1 cellular context compared by ENCODE assay signal in genomic region chr2:27322766-27323591, GRCh38.
A peak's percentile ranks its signal among the peaks of the same experiment; 100 is the strongest.
TF ChIP-seq lines count a peak whose summit lies in the region.

A gene with protein sequence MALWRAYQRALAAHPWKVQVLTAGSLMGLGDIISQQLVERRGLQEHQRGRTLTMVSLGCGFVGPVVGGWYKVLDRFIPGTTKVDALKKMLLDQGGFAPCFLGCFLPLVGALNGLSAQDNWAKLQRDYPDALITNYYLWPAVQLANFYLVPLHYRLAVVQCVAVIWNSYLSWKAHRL (minus strand): TSS chr2:27323097. CDS start chr2:27322517, 580 bp downstream.

TF ChIP-seq in HepG2, 621 proteins besides CTCF, POLR2A, EP300 and RAD21 (continued from another document and continues in another):
- TF ChIP-seq, protein P1, sequence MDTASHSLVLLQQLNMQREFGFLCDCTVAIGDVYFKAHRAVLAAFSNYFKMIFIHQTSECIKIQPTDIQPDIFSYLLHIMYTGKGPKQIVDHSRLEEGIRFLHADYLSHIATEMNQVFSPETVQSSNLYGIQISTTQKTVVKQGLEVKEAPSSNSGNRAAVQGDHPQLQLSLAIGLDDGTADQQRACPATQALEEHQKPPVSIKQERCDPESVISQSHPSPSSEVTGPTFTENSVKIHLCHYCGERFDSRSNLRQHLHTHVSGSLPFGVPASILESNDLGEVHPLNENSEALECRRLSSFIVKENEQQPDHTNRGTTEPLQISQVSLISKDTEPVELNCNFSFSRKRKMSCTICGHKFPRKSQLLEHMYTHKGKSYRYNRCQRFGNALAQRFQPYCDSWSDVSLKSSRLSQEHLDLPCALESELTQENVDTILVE (CRISPR knock-in tag; IDR thresholded peaks at IDR 0.05), result peak; percentile 84; the same call in 1 of the 2 replicates
- TF ChIP-seq YEATS4 (CRISPR knock-in tag; IDR thresholded peaks at IDR 0.05; ENCODE audit: borderline replicate concordance), result peak; percentile 95
- no peak for TF ChIP-seq PCBP2 (optimal IDR thresholded peaks at IDR 0.05; ENCODE audit: low read depth, low read length, poor library complexity, severe bottlenecking)
- TF ChIP-seq, protein P2, sequence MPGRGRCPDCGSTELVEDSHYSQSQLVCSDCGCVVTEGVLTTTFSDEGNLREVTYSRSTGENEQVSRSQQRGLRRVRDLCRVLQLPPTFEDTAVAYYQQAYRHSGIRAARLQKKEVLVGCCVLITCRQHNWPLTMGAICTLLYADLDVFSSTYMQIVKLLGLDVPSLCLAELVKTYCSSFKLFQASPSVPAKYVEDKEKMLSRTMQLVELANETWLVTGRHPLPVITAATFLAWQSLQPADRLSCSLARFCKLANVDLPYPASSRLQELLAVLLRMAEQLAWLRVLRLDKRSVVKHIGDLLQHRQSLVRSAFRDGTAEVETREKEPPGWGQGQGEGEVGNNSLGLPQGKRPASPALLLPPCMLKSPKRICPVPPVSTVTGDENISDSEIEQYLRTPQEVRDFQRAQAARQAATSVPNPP (CRISPR knock-in tag; IDR thresholded peaks at IDR 0.05), result peak; percentile 95
- 0 out of 2 replicates have a peak, but pooled peaks have one; percentile 56 for TF ChIP-seq HOMEZ (CRISPR knock-in tag; IDR thresholded peaks at IDR 0.05; ENCODE audit: low read depth)
- TF ChIP-seq ZNF850 (CRISPR knock-in tag; conservative IDR thresholded peaks at IDR 0.05), result no peak
- TF ChIP-seq ZNF263 (CRISPR knock-in tag; IDR thresholded peaks at IDR 0.05), result peak; percentile 55; the same call in 1 of the 2 replicates
- peak; percentile 56; the same call in 1 of the 2 replicates for TF ChIP-seq ZNF782 (CRISPR knock-in tag; IDR thresholded peaks at IDR 0.05; ENCODE audit: borderline replicate concordance)
- peak; percentile 44; the same call in 1 of the 2 replicates for TF ChIP-seq MAZ (IDR thresholded peaks at IDR 0.05; ENCODE audit: borderline replicate concordance, low read depth, low read length)
- peak; percentile 79 for TF ChIP-seq MAZ (CRISPR knock-in tag; IDR thresholded peaks at IDR 0.05; ENCODE audit: low read depth)
- peak; percentile 65 for TF ChIP-seq ZKSCAN8 (CRISPR knock-in tag; IDR thresholded peaks at IDR 0.05; ENCODE audit: borderline replicate concordance)
- no peak for TF ChIP-seq ATM (IDR thresholded peaks at IDR 0.05; ENCODE audit: borderline replicate concordance)
- no peak; the same call in 1 of the 2 replicates for TF ChIP-seq IRF9 (CRISPR knock-in tag; IDR thresholded peaks at IDR 0.05; ENCODE audit: borderline replicate concordance)
- TF ChIP-seq ZNF616 (CRISPR knock-in tag; IDR thresholded peaks at IDR 0.05; ENCODE audit: low read depth), result no peak; the same call in 1 of the 2 replicates
- no peak for TF ChIP-seq NFRKB (IDR thresholded peaks at IDR 0.05)
- TF ChIP-seq, protein P3, sequence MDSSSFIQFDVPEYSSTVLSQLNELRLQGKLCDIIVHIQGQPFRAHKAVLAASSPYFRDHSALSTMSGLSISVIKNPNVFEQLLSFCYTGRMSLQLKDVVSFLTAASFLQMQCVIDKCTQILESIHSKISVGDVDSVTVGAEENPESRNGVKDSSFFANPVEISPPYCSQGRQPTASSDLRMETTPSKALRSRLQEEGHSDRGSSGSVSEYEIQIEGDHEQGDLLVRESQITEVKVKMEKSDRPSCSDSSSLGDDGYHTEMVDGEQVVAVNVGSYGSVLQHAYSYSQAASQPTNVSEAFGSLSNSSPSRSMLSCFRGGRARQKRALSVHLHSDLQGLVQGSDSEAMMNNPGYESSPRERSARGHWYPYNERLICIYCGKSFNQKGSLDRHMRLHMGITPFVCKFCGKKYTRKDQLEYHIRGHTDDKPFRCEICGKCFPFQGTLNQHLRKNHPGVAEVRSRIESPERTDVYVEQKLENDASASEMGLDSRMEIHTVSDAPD (CRISPR knock-in tag; IDR thresholded peaks at IDR 0.05), result peak; percentile 87; the same call in 1 of the 2 replicates
- no peak; the same call in 1 of the 2 replicates for TF ChIP-seq ZNF510 (CRISPR knock-in tag; IDR thresholded peaks at IDR 0.05; ENCODE audit: low read depth)
- no peak for TF ChIP-seq NFIB (CRISPR knock-in tag; IDR thresholded peaks at IDR 0.05; ENCODE audit: borderline replicate concordance)
- TF ChIP-seq XRCC5 (optimal IDR thresholded peaks at IDR 0.05; ENCODE audit: low read length), result no peak
- TF ChIP-seq, protein P4, sequence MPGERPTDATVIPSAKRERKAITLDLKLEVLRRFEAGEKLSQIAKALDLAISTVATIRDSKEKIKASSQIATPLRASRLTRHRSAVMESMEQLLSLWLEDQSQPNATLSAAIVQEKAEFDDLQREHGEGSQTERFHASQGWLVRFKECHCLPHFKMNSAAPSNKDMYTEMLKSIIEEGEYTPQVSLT (CRISPR knock-in tag; IDR thresholded peaks at IDR 0.05; ENCODE audit: borderline replicate concordance, low read depth), result no peak
- TF ChIP-seq RBAK (CRISPR knock-in tag; IDR thresholded peaks at IDR 0.05), result no peak
- no peak for TF ChIP-seq ZNF446 (CRISPR knock-in tag; IDR thresholded peaks at IDR 0.05)
- no peak; the same call in 1 of the 2 replicates for TF ChIP-seq MTA1 (CRISPR knock-in tag; IDR thresholded peaks at IDR 0.05; ENCODE audit: borderline replicate concordance)
- TF ChIP-seq ZNF230 (CRISPR knock-in tag; IDR thresholded peaks at IDR 0.05), result 0 out of 2 replicates have a peak, but pooled peaks have one; percentile 27
- TF ChIP-seq HMGA1 (CRISPR knock-in tag; conservative IDR thresholded peaks at IDR 0.05), result no peak
- peak; percentile 45; the same call in 1 of the 2 replicates for TF ChIP-seq ZNF772 (CRISPR knock-in tag; IDR thresholded peaks at IDR 0.05)
- peak; percentile 97 for TF ChIP-seq YEATS2 (CRISPR knock-in tag; IDR thresholded peaks at IDR 0.05; ENCODE audit: borderline replicate concordance)
- TF ChIP-seq ZEB1 (IDR thresholded peaks at IDR 0.05; ENCODE audit: insufficient replicate concordance, low read depth), result no peak
- TF ChIP-seq PAF1 (CRISPR knock-in tag; IDR thresholded peaks at IDR 0.05), result peak; percentile 96
- peak; percentile 70; the same call in 1 of the 2 replicates for TF ChIP-seq PAWR (CRISPR knock-in tag; IDR thresholded peaks at IDR 0.05; ENCODE audit: borderline replicate concordance)
- TF ChIP-seq HNF4A (CRISPR knock-in tag; IDR thresholded peaks at IDR 0.05), result peak; percentile 38; the same call in 1 of the 2 replicates
- TF ChIP-seq NCOA1 (CRISPR knock-in tag; IDR thresholded peaks at IDR 0.05), result no peak; the same call in 1 of the 2 replicates
- TF ChIP-seq ZNF543 (CRISPR knock-in tag; IDR thresholded peaks at IDR 0.05), result peak; percentile 79; the same call in 1 of the 2 replicates
- TF ChIP-seq ZNF576 (CRISPR knock-in tag; IDR thresholded peaks at IDR 0.05), result peak; percentile 42; the same call in 1 of the 2 replicates
- no peak for TF ChIP-seq PRMT3 (CRISPR knock-in tag; IDR thresholded peaks at IDR 0.05; ENCODE audit: borderline replicate concordance, low read depth)
- TF ChIP-seq KDM2A (CRISPR knock-in tag; IDR thresholded peaks at IDR 0.05; ENCODE audit: borderline replicate concordance, low read depth), result peak; percentile 100
- peak; percentile 39; the same call in 1 of the 2 replicates for TF ChIP-seq GATA4 (IDR thresholded peaks at IDR 0.05; ENCODE audit: borderline replicate concordance, low read depth)
- peak; percentile 90 for TF ChIP-seq ELF3 (CRISPR knock-in tag; IDR thresholded peaks at IDR 0.05)
- TF ChIP-seq SP5 (CRISPR knock-in tag; IDR thresholded peaks at IDR 0.05; ENCODE audit: borderline replicate concordance, low read depth), result peak; percentile 66; the same call in 1 of the 2 replicates
- peak; percentile 7; the same call in 1 of the 2 replicates for TF ChIP-seq FOSL1 (CRISPR knock-in tag; IDR thresholded peaks at IDR 0.05; ENCODE audit: borderline replicate concordance)
- TF ChIP-seq PITX1 (CRISPR knock-in tag; IDR thresholded peaks at IDR 0.05), result peak; percentile 76; the same call in 1 of the 2 replicates
- TF ChIP-seq TRIM24 (CRISPR knock-in tag; IDR thresholded peaks at IDR 0.05), result no peak
- TF ChIP-seq ZNF83 (CRISPR knock-in tag; IDR thresholded peaks at IDR 0.05; ENCODE audit: borderline replicate concordance), result 0 out of 2 replicates have a peak, but pooled peaks have one; percentile 31
- TF ChIP-seq ZNF383 (CRISPR knock-in tag; IDR thresholded peaks at IDR 0.05; ENCODE audit: borderline replicate concordance), result no peak
- peak; percentile 69 for TF ChIP-seq FOXK1 (CRISPR knock-in tag; IDR thresholded peaks at IDR 0.05; ENCODE audit: borderline replicate concordance, low read depth)
- TF ChIP-seq MIER3 (CRISPR knock-in tag; IDR thresholded peaks at IDR 0.05; ENCODE audit: borderline replicate concordance), result peak; percentile 96
- TF ChIP-seq NR1H2 (CRISPR knock-in tag; IDR thresholded peaks at IDR 0.05; ENCODE audit: borderline replicate concordance, low read depth), result no peak
- TF ChIP-seq, protein P5, sequence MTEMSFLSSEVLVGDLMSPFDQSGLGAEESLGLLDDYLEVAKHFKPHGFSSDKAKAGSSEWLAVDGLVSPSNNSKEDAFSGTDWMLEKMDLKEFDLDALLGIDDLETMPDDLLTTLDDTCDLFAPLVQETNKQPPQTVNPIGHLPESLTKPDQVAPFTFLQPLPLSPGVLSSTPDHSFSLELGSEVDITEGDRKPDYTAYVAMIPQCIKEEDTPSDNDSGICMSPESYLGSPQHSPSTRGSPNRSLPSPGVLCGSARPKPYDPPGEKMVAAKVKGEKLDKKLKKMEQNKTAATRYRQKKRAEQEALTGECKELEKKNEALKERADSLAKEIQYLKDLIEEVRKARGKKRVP (CRISPR knock-in tag; IDR thresholded peaks at IDR 0.05), result no peak
- TF ChIP-seq KAT8 (CRISPR knock-in tag; IDR thresholded peaks at IDR 0.05), result peak; percentile 96
- TF ChIP-seq ZNF253 (CRISPR knock-in tag; IDR thresholded peaks at IDR 0.05; ENCODE audit: borderline replicate concordance), result peak; percentile 90; the same call in 1 of the 2 replicates
- TF ChIP-seq ZNF75D (CRISPR knock-in tag; IDR thresholded peaks at IDR 0.05; ENCODE audit: borderline replicate concordance), result no peak
- TF ChIP-seq EZH2 (conservative IDR thresholded peaks at IDR 0.05; ENCODE audit: low read depth, low read length), result no peak
- TF ChIP-seq TOE1 (CRISPR knock-in tag; IDR thresholded peaks at IDR 0.05), result no peak
- peak; percentile 16; the same call in 1 of the 2 replicates for TF ChIP-seq HMG20A (CRISPR knock-in tag; IDR thresholded peaks at IDR 0.05; ENCODE audit: borderline replicate concordance)
- TF ChIP-seq ZBTB7A (CRISPR knock-in tag; IDR thresholded peaks at IDR 0.05), result no peak
- TF ChIP-seq TAF15 (IDR thresholded peaks at IDR 0.05; ENCODE audit: low read depth, low read length, poor library complexity, severe bottlenecking), result peak; percentile 78
- peak; percentile 79; the same call in 1 of the 2 replicates for TF ChIP-seq STAT5B (CRISPR knock-in tag; IDR thresholded peaks at IDR 0.05)
- TF ChIP-seq, protein P6, sequence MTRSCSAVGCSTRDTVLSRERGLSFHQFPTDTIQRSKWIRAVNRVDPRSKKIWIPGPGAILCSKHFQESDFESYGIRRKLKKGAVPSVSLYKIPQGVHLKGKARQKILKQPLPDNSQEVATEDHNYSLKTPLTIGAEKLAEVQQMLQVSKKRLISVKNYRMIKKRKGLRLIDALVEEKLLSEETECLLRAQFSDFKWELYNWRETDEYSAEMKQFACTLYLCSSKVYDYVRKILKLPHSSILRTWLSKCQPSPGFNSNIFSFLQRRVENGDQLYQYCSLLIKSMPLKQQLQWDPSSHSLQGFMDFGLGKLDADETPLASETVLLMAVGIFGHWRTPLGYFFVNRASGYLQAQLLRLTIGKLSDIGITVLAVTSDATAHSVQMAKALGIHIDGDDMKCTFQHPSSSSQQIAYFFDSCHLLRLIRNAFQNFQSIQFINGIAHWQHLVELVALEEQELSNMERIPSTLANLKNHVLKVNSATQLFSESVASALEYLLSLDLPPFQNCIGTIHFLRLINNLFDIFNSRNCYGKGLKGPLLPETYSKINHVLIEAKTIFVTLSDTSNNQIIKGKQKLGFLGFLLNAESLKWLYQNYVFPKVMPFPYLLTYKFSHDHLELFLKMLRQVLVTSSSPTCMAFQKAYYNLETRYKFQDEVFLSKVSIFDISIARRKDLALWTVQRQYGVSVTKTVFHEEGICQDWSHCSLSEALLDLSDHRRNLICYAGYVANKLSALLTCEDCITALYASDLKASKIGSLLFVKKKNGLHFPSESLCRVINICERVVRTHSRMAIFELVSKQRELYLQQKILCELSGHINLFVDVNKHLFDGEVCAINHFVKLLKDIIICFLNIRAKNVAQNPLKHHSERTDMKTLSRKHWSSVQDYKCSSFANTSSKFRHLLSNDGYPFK (CRISPR knock-in tag; IDR thresholded peaks at IDR 0.05; ENCODE audit: borderline replicate concordance), result peak; percentile 86; the same call in 1 of the 2 replicates
- TF ChIP-seq TFAP4 (IDR thresholded peaks at IDR 0.05; ENCODE audit: borderline replicate concordance, low read depth), result peak; percentile 90; the same call in 1 of the 2 replicates
- peak; percentile 75 for TF ChIP-seq ZNF563 (CRISPR knock-in tag; IDR thresholded peaks at IDR 0.05)
- peak; percentile 75 for TF ChIP-seq U2AF1 (optimal IDR thresholded peaks at IDR 0.05; ENCODE audit: low read depth, low read length)
- no peak for TF ChIP-seq RARG (CRISPR knock-in tag; IDR thresholded peaks at IDR 0.05; ENCODE audit: low read depth)
